In genomic region chr9:130995399-130995941, GRCh38 we compare ENCODE assay signal across 8 cellular contexts. TPM values are rescaled to one million over a fixed set of nuclear protein-coding genes. Genes with fewer than 3 reads are reported as not detected.
DNase-seq lines count a peak whose midpoint lies in the region; ATAC-seq and TF ChIP-seq lines count a peak whose summit lies in the region.

No MANE protein-coding gene starts in this region.

- whole genome bisulfite sequencing in adrenal gland, 4 donors = 21 to 27% (median 25%) methylated on average over 2 to 10 of the region's 10 CpGs
- WGBS in thyroid gland, 2 donors = 32 to 46% methylated on average over 7 of the region's 10 CpGs

- intact Hi-C loops in CD14-positive monocyte (cut with micrococcal nuclease) (loop anchor here in 1 of 2 donors (5.0 to 10.0 kb wide), 2 partner anchors 128 to 291 kb away; no protein-coding TSS in a partner anchor), adrenal gland (cut with DNase I) (loop anchor here in 1 of 2 donors (5.0 kb wide), 2 partner anchors 123 to 288 kb away; no protein-coding TSS in a partner anchor), thyroid gland (cut with DNase I) (no loop called here)

- H3K4me2 ChIP-seq in Karpas-422 (ENCODE audit: low read depth, low read length, poor library complexity, severe bottlenecking) = no peak overlapping the region

- no peaks in the 10 kb centered on the region for H3K79me2 ChIP-seq in Karpas-422 (ENCODE audit: low read length)

- no peak for TF ChIP-seq CTCF in CD14-positive monocyte (IDR thresholded peaks at IDR 0.05)
- no peak for TF ChIP-seq CTCF in adrenal gland (IDR thresholded peaks at IDR 0.05)
- TF ChIP-seq CTCF in thyroid gland (IDR thresholded peaks at IDR 0.05) = no peak

- no peak for TF ChIP-seq POLR2A in adrenal gland (IDR thresholded peaks at IDR 0.05)
- no peak for TF ChIP-seq POLR2A in thyroid gland (IDR thresholded peaks at IDR 0.05)

- H3K9ac ChIP-seq in Karpas-422 (ENCODE audit: low read length) = no peak overlapping the region

- H3K36me3 ChIP-seq in Karpas-422 (ENCODE audit: insufficient read depth, low read length) (no peaks in the 10 kb centered on the region), adrenal gland (replicated peaks in 1 of 2) (no peaks in the 10 kb centered on the region), thyroid gland (no peaks in the 10 kb centered on the region)

- H3K9me3 ChIP-seq in Karpas-422 (ENCODE audit: low read length) (no peaks in the 10 kb centered on the region), adrenal gland (replicated peaks in 1 of 3) (no peaks in the 10 kb centered on the region), thyroid gland (no peaks in the 10 kb centered on the region)

- H3K27ac Mint-ChIP-seq in CD14-positive monocyte = peak overlapping the region in 5 of 7 donors; percentile 16 to 76 (median 61)
- no peak overlapping the region for H3K27ac Mint-ChIP-seq in stimulated activated memory B cell treated with anti-CD40 and anti-IgM and Interleukin-4, amounts not matched to agents 10 μg/mL and 1 μg/mL and 100 μg/mL, for 72 hours

- peaks cover 2 to 10% (median 8%) of the 10 kb centered on the region in 3 donors for H3K27me3 Mint-ChIP-seq in CD14-positive monocyte (ENCODE audit: low read depth in 3 of 3)
- peaks cover 52% of the 10 kb centered on the region for H3K27me3 Mint-ChIP-seq in stimulated activated memory B cell treated with anti-CD40 and anti-IgM and Interleukin-4, amounts not matched to agents 10 μg/mL and 1 μg/mL and 100 μg/mL, for 72 hours

- H3K9me2 ChIP-seq in Karpas-422 (replicated peaks; ENCODE audit: insufficient read depth, low read length) = no peaks in the 10 kb centered on the region

- no peaks in the 10 kb centered on the region for H3K4me1 ChIP-seq in Karpas-422 (ENCODE audit: low read length)
- peaks cover 5 to 10% of the 10 kb centered on the region in 2 donors for H3K4me1 ChIP-seq in adrenal gland (replicated peaks in 1 of 2)
- no peaks in the 10 kb centered on the region for H3K4me1 ChIP-seq in thyroid gland

- POLR2A ChIA-PET in HEK293T (lab: Yijun Ruan, JAX) = no interaction called here

- H3K27me3 ChIP-seq in Karpas-422 (ENCODE audit: low read length) (no peaks in the 10 kb centered on the region), adrenal gland (no peaks in the 10 kb centered on the region), thyroid gland (no peaks in the 10 kb centered on the region)

- peaks cover 0 to 3% (median 0%) of the 10 kb centered on the region in 7 donors for H3K9me3 Mint-ChIP-seq in CD14-positive monocyte
- H3K9me3 Mint-ChIP-seq in stimulated activated memory B cell treated with anti-CD40 and anti-IgM and Interleukin-4, amounts not matched to agents 10 μg/mL and 1 μg/mL and 100 μg/mL, for 72 hours = no peaks in the 10 kb centered on the region

- H3K4me3 Mint-ChIP-seq in CD14-positive monocyte = peak overlapping the region; percentile 60 to 75
- H3K4me3 Mint-ChIP-seq in stimulated activated memory B cell treated with anti-CD40 and anti-IgM and Interleukin-4, amounts not matched to agents 10 μg/mL and 1 μg/mL and 100 μg/mL, for 72 hours = no peak overlapping the region

- no peaks in the 10 kb centered on the region for H4K20me1 ChIP-seq in Karpas-422 (ENCODE audit: insufficient read depth, low read depth, low read length)

- H2AFZ ChIP-seq in Karpas-422 (ENCODE audit: low read length) = no peak overlapping the region

- H3K4me1 Mint-ChIP-seq in CD14-positive monocyte = peaks cover 11% of the 10 kb centered on the region
- peaks cover 6% of the 10 kb centered on the region for H3K4me1 Mint-ChIP-seq in stimulated activated memory B cell treated with anti-CD40 and anti-IgM and Interleukin-4, amounts not matched to agents 10 μg/mL and 1 μg/mL and 100 μg/mL, for 72 hours

- CTCF ChIA-PET in HEK293T (lab: Yijun Ruan, JAX) = interaction anchor here (0.7 kb wide), 1 partner anchor 180 kb away, joined by 3 read pairs; no protein-coding TSS in a partner anchor

- ATAC-seq in left lobe of liver (peak; percentile 24), HG02840 (IDR thresholded peaks at IDR 0.05; ENCODE audit: low FRiP score, unreplicated experiment) (no peak)
- ATAC-seq in stimulated activated memory B cell treated with anti-CD40 and anti-IgM and Interleukin-4, amounts not matched to agents 10 μg/mL and 1 μg/mL and 100 μg/mL, for 72 hours = no peak

- DNase-seq in CD14-positive monocyte (ENCODE audit: low spot score) = no peak
- DNase-seq in Karpas-422 = peak; percentile 49
- peak in 6 of 7 donors; percentile 62 to 75 (median 70) for DNase-seq in adrenal gland
- no peak for DNase-seq in left lobe of liver (ENCODE audit: low spot score)
- no peak for DNase-seq in HEK293T (ENCODE audit: extremely low spot score)
- DNase-seq in thyroid gland = no peak

- H3K4me3 ChIP-seq in Karpas-422 (ENCODE audit: low read length) (no peak overlapping the region), adrenal gland (no peak overlapping the region), thyroid gland (replicated peaks in 1 of 3) (no peak overlapping the region)

- no peaks in the 10 kb centered on the region for H3K36me3 Mint-ChIP-seq in CD14-positive monocyte
- H3K36me3 Mint-ChIP-seq in stimulated activated memory B cell treated with anti-CD40 and anti-IgM and Interleukin-4, amounts not matched to agents 10 μg/mL and 1 μg/mL and 100 μg/mL, for 72 hours = no peaks in the 10 kb centered on the region

- no peak overlapping the region for H3K27ac ChIP-seq in Karpas-422 (ENCODE audit: low read length)
- no peak overlapping the region for H3K27ac ChIP-seq in adrenal gland
- H3K27ac ChIP-seq in thyroid gland = no peak overlapping the region

TF ChIP-seq in HEK293T, 16 proteins besides CTCF, POLR2A, EP300 and RAD21:
- TF ChIP-seq ARNT (IDR thresholded peaks at IDR 0.05) (no peak), ZNF384 (IDR thresholded peaks at IDR 0.05) (no peak), TARDBP (IDR thresholded peaks at IDR 0.05) (no peak), FOXK2 (IDR thresholded peaks at IDR 0.05) (no peak), BHLHE40 (IDR thresholded peaks at IDR 0.05; ENCODE audit: borderline replicate concordance) (no peak), FOXM1 (IDR thresholded peaks at IDR 0.05; ENCODE audit: borderline replicate concordance) (no peak), SUZ12 (IDR thresholded peaks at IDR 0.05) (no peak)
- TF ChIP-seq, protein P1, sequence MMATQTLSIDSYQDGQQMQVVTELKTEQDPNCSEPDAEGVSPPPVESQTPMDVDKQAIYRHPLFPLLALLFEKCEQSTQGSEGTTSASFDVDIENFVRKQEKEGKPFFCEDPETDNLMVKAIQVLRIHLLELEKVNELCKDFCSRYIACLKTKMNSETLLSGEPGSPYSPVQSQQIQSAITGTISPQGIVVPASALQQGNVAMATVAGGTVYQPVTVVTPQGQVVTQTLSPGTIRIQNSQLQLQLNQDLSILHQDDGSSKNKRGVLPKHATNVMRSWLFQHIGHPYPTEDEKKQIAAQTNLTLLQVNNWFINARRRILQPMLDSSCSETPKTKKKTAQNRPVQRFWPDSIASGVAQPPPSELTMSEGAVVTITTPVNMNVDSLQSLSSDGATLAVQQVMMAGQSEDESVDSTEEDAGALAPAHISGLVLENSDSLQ (IDR thresholded peaks at IDR 0.05) = no peak

RNA-seq across cellular contexts. Expression of gene LAMC3, which starts 13.5 kb away (rescaled TPM):
- polyA plus RNA-seq in CD14-positive monocyte = not detected
- not detected in 2 replicates for total RNA-seq in Karpas-422 (2014; rRNA removed; shearing (Covaris generic); ENCODE audit: low replicate concordance)
- 100 to 1,000 TPM in 1 of 8 donors, 10 to 100 TPM in 7; 18.5 to 125 (median 49.7) TPM for total RNA-seq in adrenal gland
- 10 to 100 TPM in 2 of 3 donors, 1 to 10 TPM in 1; 3.3 to 85.3 (median 67.0) TPM for polyA plus RNA-seq in adrenal gland
- total RNA-seq in left lobe of liver = 7.1 TPM
- total RNA-seq in thyroid gland = 10 to 100 TPM in 1 of 4 donors, 1 to 10 TPM in 2, under 1 TPM in 1; 0.81 to 11.1 (median 3.2) TPM

RNA-seq across cellular contexts. Expression of gene FIBCD1, which starts 56.4 kb away (rescaled TPM):
- not detected for polyA plus RNA-seq in CD14-positive monocyte
- not detected in 2 replicates for total RNA-seq in Karpas-422 (2014; rRNA removed; shearing (Covaris generic); ENCODE audit: low replicate concordance)
- total RNA-seq in adrenal gland = 10 to 100 TPM in 6 of 8 donors, 1 to 10 TPM in 2; 1.5 to 25.7 (median 18.3) TPM
- polyA plus RNA-seq in adrenal gland = 10 to 100 TPM in 2 of 3 donors, under 1 TPM in 1; 0.11 to 55.7 (median 26.6) TPM
- not detected for total RNA-seq in left lobe of liver
- total RNA-seq in thyroid gland = under 1 TPM in 2 of 4 donors, not detected in 2; 0.11 to 0.13 TPM

Comparison
In these comparisons a context has a peak if more than half of its experiments do, and no peak if none do; other contexts are left out.
1. DNase-seq: peak in Karpas-422 (single experiment) and adrenal gland (6 of 7); none in CD14-positive monocyte (single experiment), left lobe of liver (single experiment), HEK293T (single experiment) and thyroid gland (0 of 2).